ENCODE assay signal across 8 cellular contexts in the genomic region with DNA sequence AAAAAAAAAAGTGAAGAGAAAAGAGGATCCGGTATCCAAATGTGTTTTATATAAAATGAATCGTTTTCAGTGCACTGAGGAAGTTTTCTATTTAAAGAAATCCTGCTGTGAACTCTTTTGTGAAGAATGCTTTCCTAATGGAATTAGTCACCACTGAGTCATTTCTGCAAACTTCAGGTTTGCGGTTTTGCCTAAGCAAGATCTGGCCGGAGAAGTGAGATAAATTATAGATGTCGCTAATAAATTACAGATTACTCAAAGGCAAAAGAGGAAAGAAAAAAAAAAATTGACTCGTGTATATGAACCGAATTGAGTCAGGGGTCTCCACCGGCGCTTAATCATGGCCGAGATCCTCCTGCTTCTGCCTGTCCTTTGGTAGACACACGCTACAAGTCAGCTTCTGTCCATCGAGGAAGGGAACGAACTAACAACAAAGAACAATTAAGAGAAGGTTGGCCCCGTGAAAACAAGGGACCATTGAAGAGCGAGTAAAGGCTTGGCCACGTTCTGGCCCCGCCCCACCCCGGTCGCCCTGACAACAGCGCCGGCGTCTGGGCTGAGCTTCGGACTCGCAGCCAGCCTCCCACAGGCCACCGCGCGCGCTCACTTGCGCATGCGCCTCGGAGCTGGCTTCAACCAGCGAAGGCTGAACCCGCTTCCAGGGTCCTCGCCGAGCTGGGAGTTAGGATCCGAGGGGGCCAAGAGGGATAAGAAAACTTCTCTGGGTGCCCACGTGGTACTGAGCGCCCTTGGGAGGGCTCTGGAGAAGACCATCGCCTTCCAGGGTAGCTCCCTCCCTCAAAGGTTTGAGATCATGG. TPM values are rescaled to one million over a fixed set of nuclear protein-coding genes. Genes with fewer than 3 reads are reported as not detected.
DNase-seq lines count a peak whose midpoint lies in the region; TF ChIP-seq lines count a peak whose summit lies in the region.

No MANE protein-coding gene starts in this region.

- peak overlapping the region; percentile 97 for H3K4me3 Mint-ChIP-seq in activated naive CD4-positive, alpha-beta T cell treated with anti-CD3 and anti-CD28 coated beads, Interleukin-2, amount 50 U/mL, for 24 hours

- H3K36me3 Mint-ChIP-seq in activated naive CD4-positive, alpha-beta T cell treated with anti-CD3 and anti-CD28 coated beads, Interleukin-2, amount 50 U/mL, for 24 hours: no peaks in the 10 kb centered on the region

- no peaks in the 10 kb centered on the region for H3K9me3 Mint-ChIP-seq in activated naive CD4-positive, alpha-beta T cell treated with anti-CD3 and anti-CD28 coated beads, Interleukin-2, amount 50 U/mL, for 24 hours

- peak; percentile 98 for DNase-seq in GM03348 (ENCODE audit: low spot score)
- DNase-seq in HFF-Myc (ENCODE audit: extremely low read depth, low read depth): peak; percentile 94
- peak; percentile 93 for DNase-seq in NB4 (ENCODE audit: low read depth)
- peak; percentile 91 for DNase-seq in SK-N-DZ (ENCODE audit: low spot score)
- DNase-seq in globus pallidus (ENCODE audit: low spot score): peak; percentile 98
- peak; percentile 86 for DNase-seq in non-pigmented ciliary epithelial cell (ENCODE audit: low read depth)
- peak; percentile 98 for DNase-seq in superior temporal gyrus (ENCODE audit: extremely low spot score)

- peak overlapping the region; percentile 99 for H3K27ac Mint-ChIP-seq in activated naive CD4-positive, alpha-beta T cell treated with anti-CD3 and anti-CD28 coated beads, Interleukin-2, amount 50 U/mL, for 24 hours

- H3K27me3 Mint-ChIP-seq in activated naive CD4-positive, alpha-beta T cell treated with anti-CD3 and anti-CD28 coated beads, Interleukin-2, amount 50 U/mL, for 24 hours: no peaks in the 10 kb centered on the region

- H3K4me1 Mint-ChIP-seq in activated naive CD4-positive, alpha-beta T cell treated with anti-CD3 and anti-CD28 coated beads, Interleukin-2, amount 50 U/mL, for 24 hours: peaks cover 26% of the 10 kb centered on the region

- H3K4me3 ChIP-seq in HFF-Myc (replicated peaks; ENCODE audit: low read depth, low read length): peak overlapping the region; percentile 65
- peak overlapping the region; percentile 66 for H3K4me3 ChIP-seq in NB4 (ENCODE audit: low read depth, low read length)

- TF ChIP-seq POLR2A in NB4 (IDR thresholded peaks at IDR 0.05; ENCODE audit: extremely low read depth, insufficient read length): peak; percentile 89

- no peak for TF ChIP-seq CTCF in HFF-Myc (IDR thresholded peaks at IDR 0.05; ENCODE audit: low read depth, low read length, missing control alignments)
- TF ChIP-seq CTCF in NB4 (IDR thresholded peaks at IDR 0.05; ENCODE audit: low read depth, low read length): no peak

RNA-seq across cellular contexts. Expression of gene MRI1, which starts 33.0 kb away (rescaled TPM):
- 38.5 and 40.1 TPM in 2 replicates for polyA plus RNA-seq in SK-N-DZ (2014; cell fraction: cytosol; rRNA removed)
- 104 and 138 TPM in 2 replicates for polyA plus RNA-seq in SK-N-DZ (2014; cell fraction: nucleus; rRNA removed)

RNA-seq across cellular contexts. Expression of gene C19orf53, which starts 42.9 kb away (rescaled TPM):
- 73.6 and 75.3 TPM in 2 replicates for polyA plus RNA-seq in SK-N-DZ (2014; cell fraction: cytosol; rRNA removed)
- polyA plus RNA-seq in SK-N-DZ (2014; cell fraction: nucleus; rRNA removed): 52.5 and 73.6 TPM in 2 replicates

Comparison
In these comparisons a context has a peak if more than half of its experiments do, and no peak if none do; other contexts are left out.
1. Peak in every context shown above with its lines: DNase-seq and H3K4me3 ChIP-seq.